Comparison of ENCODE assay signal across 31 cellular contexts in the genomic region with DNA sequence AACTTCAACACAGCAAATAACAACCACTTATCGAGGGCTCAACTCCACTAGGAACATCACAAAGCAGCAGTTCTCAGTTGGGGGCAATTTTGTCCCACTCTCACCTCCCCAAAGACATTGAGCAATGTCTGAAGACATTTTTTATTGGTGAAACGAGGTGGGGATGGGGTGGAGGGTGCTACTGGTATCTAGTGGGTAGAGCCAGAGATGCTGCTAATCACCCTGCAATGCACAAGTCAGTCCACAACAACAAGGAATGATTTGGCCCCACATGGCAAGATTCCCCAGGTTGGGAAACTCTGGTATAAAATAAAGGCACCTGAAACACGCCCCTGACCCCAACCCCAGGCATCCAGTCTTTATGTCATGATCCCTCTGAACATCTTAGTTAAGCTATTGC. TPM values are rescaled to one million over a fixed set of nuclear protein-coding genes. Genes with fewer than 3 reads are reported as not detected.
"Had no signal": no experiment of that assay in that cellular context is flagged by ENCODE, and none has a peak within 500 bp of the region (broad histone marks: within the 10 kb centered on the region; RNA-seq: fewer than 3 reads in every experiment).

No MANE protein-coding gene starts in this region.

- H3K4me2 ChIP-seq: hepatocyte had no signal

- H3K27ac Mint-ChIP-seq: naive thymus-derived CD8-positive, alpha-beta T cell; nephron progenitor cell; stimulated activated naive B cell treated with anti-CD40 and anti-IgM and Interleukin-4, amounts not matched to agents 10 μg/mL and 1 μg/mL and 100 μg/mL, for 72 hours; stimulated activated naive CD8-positive, alpha-beta T cell treated with anti-CD3 and anti-CD28 coated beads, Interleukin-15, Interleukin-2, amounts not matched to agents 100 ng/mL and 50 ng/mL, for 24 hours had no signal

- H3K36me3 ChIP-seq: gastrocnemius medialis, heart left ventricle, left lung, spleen, thoracic aorta, tibial nerve, upper lobe of left lung, vagina had no signal

- H3K27me3 ChIP-seq: vagina had no signal

- H3K9me3 ChIP-seq: gastrocnemius medialis, psoas muscle, thoracic aorta, upper lobe of left lung, vagina had no signal

- H3K9me3 Mint-ChIP-seq: stimulated activated naive CD8-positive, alpha-beta T cell treated with anti-CD3 and anti-CD28 coated beads, Interleukin-15, Interleukin-2, amounts not matched to agents 100 ng/mL and 50 ng/mL, for 24 hours had no signal

- DNase-seq: dorsolateral prefrontal cortex; effector CD4-positive, alpha-beta T cell; foreskin fibroblast; gastrocnemius medialis; heart left ventricle; left lung; naive thymus-derived CD8-positive, alpha-beta T cell; nephron progenitor cell; nucleus accumbens; psoas muscle; spleen; stimulated activated naive B cell treated with anti-CD40 and anti-IgM and Interleukin-4, amounts not matched to agents 10 μg/mL and 1 μg/mL and 100 μg/mL, for 72 hours; upper lobe of left lung had no signal

- H3K27ac ChIP-seq: dorsolateral prefrontal cortex, epithelial cell of prostate, gastrocnemius medialis, heart left ventricle, hepatocyte, left lung, psoas muscle, skin epidermis, spleen, thoracic aorta, tibial nerve, upper lobe of left lung, vagina had no signal

- H3K4me3 ChIP-seq: dorsolateral prefrontal cortex, gastrocnemius medialis, heart left ventricle, hepatocyte, left lung, psoas muscle, skin epidermis, spleen, thoracic aorta, tibial nerve, upper lobe of left lung, vagina had no signal

- ATAC-seq: esophagus mucosa; gastrocnemius medialis; heart left ventricle; left lung; naive thymus-derived CD8-positive, alpha-beta T cell; psoas muscle; stimulated activated naive B cell treated with anti-CD40 and anti-IgM and Interleukin-4, amounts not matched to agents 10 μg/mL and 1 μg/mL and 100 μg/mL, for 72 hours had no signal

- H3K4me1 ChIP-seq: gastrocnemius medialis, psoas muscle had no signal

- H3K4me3 Mint-ChIP-seq: naive thymus-derived CD8-positive, alpha-beta T cell; nephron progenitor cell; stimulated activated naive B cell treated with anti-CD40 and anti-IgM and Interleukin-4, amounts not matched to agents 10 μg/mL and 1 μg/mL and 100 μg/mL, for 72 hours; stimulated activated naive CD8-positive, alpha-beta T cell treated with anti-CD3 and anti-CD28 coated beads, Interleukin-15, Interleukin-2, amounts not matched to agents 100 ng/mL and 50 ng/mL, for 24 hours had no signal

RNA-seq across cellular contexts. Expression of a gene that starts 33.3 kb away (rescaled TPM):
- total RNA-seq: dorsolateral prefrontal cortex; esophagus mucosa; gastrocnemius medialis; glomerular endothelial cell; heart left ventricle; hepatocyte; kidney epithelial cell; left cardiac atrium; left lung; lower leg skin; lung microvascular endothelial cell; mesenteric fat pad; myocyte; naive thymus-derived CD8-positive, alpha-beta T cell; osteocyte; psoas muscle; renal cortical epithelial cell; right cardiac atrium; spleen; thoracic aorta; tibial nerve; upper lobe of left lung; vagina had no signal

RNA-seq across cellular contexts. Expression of a gene that starts 50.0 kb away (rescaled TPM):
- total RNA-seq: glomerular endothelial cell; lung microvascular endothelial cell; naive thymus-derived CD8-positive, alpha-beta T cell; osteocyte; renal cortical epithelial cell; spleen had no signal
